ENCODE assay signal across 8 cellular contexts in genomic region chr1:43367026-43367903, GRCh38. TPM values are rescaled to one million over a fixed set of nuclear protein-coding genes. Genes with fewer than 3 reads are reported as not detected.
DNase-seq lines count a peak whose midpoint lies in the region; ATAC-seq and TF ChIP-seq lines count a peak whose summit lies in the region.

No MANE protein-coding gene starts in this region.

- TF ChIP-seq POLR2A in thyroid gland (IDR thresholded peaks at IDR 0.05): no peak

- peak; percentile 37 for ATAC-seq in GM21390 (IDR thresholded peaks at IDR 0.05; ENCODE audit: unreplicated experiment)

- peak overlapping the region; percentile 72 for H3K27ac ChIP-seq in CD8-positive, alpha-beta memory T cell (ENCODE audit: low read depth, low read length)
- H3K27ac ChIP-seq in HUES48 (ENCODE audit: low read depth, low read length) (peak overlapping the region; percentile 88), muscle layer of colon (ENCODE audit: low read depth, low read length) (peak overlapping the region; percentile 75), thyroid gland (peak overlapping the region; percentile 89 to 97 (median 90))

- intact Hi-C loops in thyroid gland (cut with DNase I): no loop called here

- peak in 3 of 5 donors; percentile 35 to 62 (median 39) for DNase-seq in CD8-positive, alpha-beta memory T cell
- peak; percentile 55 for DNase-seq in activated CD4-positive, alpha-beta T cell treated with anti-CD3 and anti-CD28 coated beads for 48 hours
- DNase-seq in thyroid gland: peak; percentile 32 to 33
- DNase-seq in NCI-H2081 (lab: John Stamatoyannopoulos, UW): no peak

- CTCF ChIA-PET in CD8-positive, alpha-beta memory T cell (lab: Charles Lee): interaction anchor here (1.3 to 1.4 kb wide), 5 partner anchors 9 to 139 kb away, joined by 3 to 10 read pairs (median 4); partner anchors contain the start of genes CDC20, MED8 and SZT2

- peaks cover 0 to 44% (median 13%) of the 10 kb centered on the region in 3 donors for H3K36me3 Mint-ChIP-seq in CD8-positive, alpha-beta memory T cell

- H3K4me1 Mint-ChIP-seq in CD8-positive, alpha-beta memory T cell: peaks cover 37 to 49% (median 44%) of the 10 kb centered on the region in 3 donors

- WGBS in thyroid gland, 2 donors: 1 to 3% methylated on average over 18 to 33 of the region's 48 CpGs

- peak overlapping the region; percentile 87 to 94 (median 89) for H3K4me3 Mint-ChIP-seq in CD8-positive, alpha-beta memory T cell

- peak overlapping the region; percentile 83 for H3K4me3 ChIP-seq in CD8-positive, alpha-beta memory T cell (ENCODE audit: low read length)
- H3K4me3 ChIP-seq in HUES48 (ENCODE audit: low read depth, low read length) (peak overlapping the region; percentile 73), endocrine pancreas (ENCODE audit: control insufficient read depth, insufficient read depth, low read length) (no peak overlapping the region), muscle layer of colon (ENCODE audit: low read depth in 1 of 2, low read length in 2 of 2) (peak overlapping the region; percentile 79 to 81), thyroid gland (replicated peaks in 1 of 3) (peak overlapping the region; percentile 50 to 85 (median 71))

- H3K27me3 Mint-ChIP-seq in CD8-positive, alpha-beta memory T cell: no peaks in the 10 kb centered on the region

- TF ChIP-seq CTCF in thyroid gland (IDR thresholded peaks at IDR 0.05): peak in 1 of 6 experiments; percentile 19

- H3K4me1 ChIP-seq in CD8-positive, alpha-beta memory T cell (ENCODE audit: insufficient read depth, low read length): peaks cover 20% of the 10 kb centered on the region
- H3K4me1 ChIP-seq in HUES48 (ENCODE audit: control insufficient read depth, insufficient read depth, low read length): peaks cover 20% of the 10 kb centered on the region
- no peaks in the 10 kb centered on the region for H3K4me1 ChIP-seq in endocrine pancreas (ENCODE audit: control insufficient read depth, insufficient read depth, low read length)
- H3K4me1 ChIP-seq in muscle layer of colon (ENCODE audit: insufficient read depth, low read length): peaks cover 11% of the 10 kb centered on the region
- H3K4me1 ChIP-seq in thyroid gland: peaks cover 26 to 31% of the 10 kb centered on the region in 2 donors

- peaks cover 24% of the 10 kb centered on the region for H3K36me3 ChIP-seq in CD8-positive, alpha-beta memory T cell (ENCODE audit: insufficient read depth, low read length)
- H3K36me3 ChIP-seq in HUES48 (ENCODE audit: control insufficient read depth, insufficient read depth, low read length) (peaks cover 32% of the 10 kb centered on the region), endocrine pancreas (ENCODE audit: control insufficient read depth, insufficient read depth, low read length) (no peaks in the 10 kb centered on the region), muscle layer of colon (ENCODE audit: insufficient read depth, low read length) (peaks cover 30% of the 10 kb centered on the region), thyroid gland (peaks cover 31 to 32% of the 10 kb centered on the region in 2 donors)

- H3K9me3 Mint-ChIP-seq in CD8-positive, alpha-beta memory T cell: no peaks in the 10 kb centered on the region

- H3K9ac ChIP-seq in HUES48 (ENCODE audit: low read depth, low read length) (peak overlapping the region; percentile 26; the same call in 1 of the 2 replicates), endocrine pancreas (ENCODE audit: control insufficient read depth, insufficient read depth, low read length) (peak overlapping the region; percentile 74), muscle layer of colon (ENCODE audit: low read length) (peak overlapping the region; percentile 80)

- POLR2A ChIA-PET in CD8-positive, alpha-beta memory T cell (lab: Charles Lee): interaction anchor here (0.6 to 2.2 kb wide), 6 partner anchors 8 to 23 kb away, joined by 3 to 11 read pairs (median 4); partner anchors contain the start of gene CDC20

- no peaks in the 10 kb centered on the region for H3K9me3 ChIP-seq in CD8-positive, alpha-beta memory T cell (ENCODE audit: low read length)
- H3K9me3 ChIP-seq in HUES48 (ENCODE audit: control insufficient read depth, insufficient read depth, low read length) (no peaks in the 10 kb centered on the region), endocrine pancreas (ENCODE audit: control insufficient read depth, low read length) (no peaks in the 10 kb centered on the region), muscle layer of colon (ENCODE audit: low read length) (no peaks in the 10 kb centered on the region), thyroid gland (no peaks in the 10 kb centered on the region)

- H3K27me3 ChIP-seq in CD8-positive, alpha-beta memory T cell (ENCODE audit: insufficient read depth, low read length, poor library complexity, severe bottlenecking): no peaks in the 10 kb centered on the region
- H3K27me3 ChIP-seq in HUES48 (ENCODE audit: control insufficient read depth, insufficient read depth, low read length): no peaks in the 10 kb centered on the region
- no peaks in the 10 kb centered on the region for H3K27me3 ChIP-seq in endocrine pancreas (ENCODE audit: control insufficient read depth, insufficient read depth, low read length)
- no peaks in the 10 kb centered on the region for H3K27me3 ChIP-seq in muscle layer of colon (ENCODE audit: control insufficient read depth in 1 of 2, insufficient read depth in 2 of 2, low read length in 2 of 2)
- no peaks in the 10 kb centered on the region for H3K27me3 ChIP-seq in thyroid gland

- H3K27ac Mint-ChIP-seq in CD8-positive, alpha-beta memory T cell: peak overlapping the region; percentile 88 to 96 (median 92)

RNA-seq across cellular contexts. Expression of gene ELOVL1, which starts 0.5 kb away (rescaled TPM):
- 10 to 100 TPM; 89.1 to 98.8 TPM for total RNA-seq in CD8-positive, alpha-beta memory T cell
- 83.9 TPM for polyA plus RNA-seq in CD8-positive, alpha-beta memory T cell
- total RNA-seq in thyroid gland: 100 to 1,000 TPM in 2 of 4 donors, 10 to 100 TPM in 2; 70.5 to 117 (median 85.8) TPM

RNA-seq across cellular contexts. Expression of gene CDC20, which starts 8.5 kb away (rescaled TPM):
- 100 to 1,000 TPM; 118 to 129 TPM for total RNA-seq in CD8-positive, alpha-beta memory T cell
- polyA plus RNA-seq in CD8-positive, alpha-beta memory T cell: 0.37 TPM
- total RNA-seq in thyroid gland: 1 to 10 TPM in 3 of 4 donors, under 1 TPM in 1; 0.54 to 3.9 (median 2.2) TPM

RNA-seq across cellular contexts. Expression of gene MED8, which starts 22.3 kb away (rescaled TPM):
- 10 to 100 TPM; 40.5 to 41.3 TPM for total RNA-seq in CD8-positive, alpha-beta memory T cell
- polyA plus RNA-seq in CD8-positive, alpha-beta memory T cell: 36.7 TPM
- 10 to 100 TPM; 37.7 to 48.6 (median 45.3) TPM for total RNA-seq in thyroid gland

RNA-seq across cellular contexts. Expression of gene SZT2, which starts 22.4 kb away (rescaled TPM):
- total RNA-seq in CD8-positive, alpha-beta memory T cell: 10 to 100 TPM; 34.4 to 35.1 TPM
- 7.2 TPM for polyA plus RNA-seq in CD8-positive, alpha-beta memory T cell
- total RNA-seq in thyroid gland: 100 to 1,000 TPM in 1 of 4 donors, 10 to 100 TPM in 3; 36.1 to 107 (median 58.2) TPM

RNA-seq across cellular contexts. Expression of gene MPL, which starts 29.6 kb away (rescaled TPM):
- not detected for total RNA-seq in CD8-positive, alpha-beta memory T cell
- not detected for polyA plus RNA-seq in CD8-positive, alpha-beta memory T cell
- under 1 TPM in 2 of 4 donors, not detected in 2; 0.22 to 0.29 TPM for total RNA-seq in thyroid gland

Comparison
In these comparisons a context has a peak if more than half of its experiments do, and no peak if none do; other contexts are left out.
1. DNase-seq: peak in CD8-positive, alpha-beta memory T cell (3 of 5), activated CD4-positive, alpha-beta T cell treated with anti-CD3 and anti-CD28 coated beads for 48 hours (single experiment) and thyroid gland (2 of 2); none in NCI-H2081 (0 of 2).
2. H3K9ac ChIP-seq: peak in every context shown above with its lines; median percentile 80 in muscle layer of colon; 74 in endocrine pancreas; 26 in HUES48.
3. RNA of gene CDC20, which starts 8.5 kb away (total RNA-seq): 118 to 129 TPM in CD8-positive, alpha-beta memory T cell; 0.54 to 3.9 TPM in thyroid gland; every median in the first group is over 10 times any median in the second.
4. Peak in every context shown above with its lines, with median percentiles within 50 percentile points of each other: H3K27ac ChIP-seq.